Comparison of ENCODE assay signal across 19 cellular contexts in genomic region chr3:52517796-52518722, GRCh38. TPM values are rescaled to one million over a fixed set of nuclear protein-coding genes. Genes with fewer than 3 reads are reported as not detected.
DNase-seq lines count a peak whose midpoint lies in the region; ATAC-seq and TF ChIP-seq lines count a peak whose summit lies in the region.
"Had no signal": no experiment of that assay in that cellular context is flagged by ENCODE, and none has a peak within 500 bp of the region (broad histone marks: within the 10 kb centered on the region; RNA-seq: fewer than 3 reads in every experiment).

No MANE protein-coding gene starts in this region.

- H3K27ac Mint-ChIP-seq in Caco-2 (ENCODE audit: unreplicated experiment), result no peak overlapping the region
- H3K27ac Mint-ChIP-seq: B cell had no signal

- TF ChIP-seq POLR2A in gastrocnemius medialis (IDR thresholded peaks at IDR 0.05), result no peak

- H3K27me3 Mint-ChIP-seq in Caco-2 (ENCODE audit: insufficient read depth, unreplicated experiment), result no peaks in the 10 kb centered on the region
- H3K27me3 Mint-ChIP-seq: B cell had no signal

- H3K9ac ChIP-seq in iPS-18a (ENCODE audit: low read length) (no peak overlapping the region), SK-N-SH (no peak overlapping the region)

- H3K36me3 ChIP-seq in Caco-2 (ENCODE audit: control insufficient read depth, insufficient read depth, low read length) (no peaks in the 10 kb centered on the region), iPS-18a (ENCODE audit: control insufficient read depth, low read depth, low read length) (no peaks in the 10 kb centered on the region), gastrocnemius medialis (no peaks in the 10 kb centered on the region), SK-N-SH (replicated peaks in 1 of 2; ENCODE audit: control insufficient read depth in 1 of 2, insufficient read depth in 2 of 2, low read length in 1 of 2) (no peaks in the 10 kb centered on the region)
- H3K36me3 ChIP-seq: HAP-1, MG63, pancreas had no signal

- ATAC-seq in gastrocnemius medialis (no peak), HG02884 (IDR thresholded peaks at IDR 0.05; ENCODE audit: unreplicated experiment) (no peak)

- H3K79me2 ChIP-seq in SK-N-SH (ENCODE audit: insufficient read depth), result no peaks in the 10 kb centered on the region

- no peaks in the 10 kb centered on the region for H3K27me3 ChIP-seq in Caco-2 (replicated peaks; ENCODE audit: control insufficient read depth, insufficient read depth, low read length)
- H3K27me3 ChIP-seq in iPS-18a (ENCODE audit: control insufficient read depth, insufficient read depth, low read length), result peaks cover 6% of the 10 kb centered on the region
- H3K27me3 ChIP-seq in gastrocnemius medialis, result no peaks in the 10 kb centered on the region
- no peaks in the 10 kb centered on the region for H3K27me3 ChIP-seq in SK-N-SH (ENCODE audit: insufficient read depth)
- H3K27me3 ChIP-seq: MG63, pancreas had no signal

- H3K4me1 ChIP-seq in Caco-2, result no peaks in the 10 kb centered on the region
- no peaks in the 10 kb centered on the region for H3K4me1 ChIP-seq in iPS-18a (ENCODE audit: control insufficient read depth, low read depth, low read length)
- H3K4me1 ChIP-seq in gastrocnemius medialis, result no peaks in the 10 kb centered on the region
- H3K4me1 ChIP-seq in SK-N-SH (ENCODE audit: control insufficient read depth in 1 of 2, insufficient read depth in 2 of 2, low read depth in 1 of 2, low read length in 1 of 2), result peaks cover 0 to 10% of the 10 kb centered on the region in 2 experiments; a peak in 1 of 4 replicates
- H3K4me1 ChIP-seq: HAP-1, pancreas had no signal

- H3K36me3 Mint-ChIP-seq in Caco-2 (ENCODE audit: insufficient read depth, unreplicated experiment), result no peaks in the 10 kb centered on the region

- H2AFZ ChIP-seq in SK-N-SH (ENCODE audit: low read depth), result no peak overlapping the region

- peak overlapping the region; percentile 34 for H3K4me3 ChIP-seq in Caco-2 (ENCODE audit: low read depth, low read length)
- peak overlapping the region; percentile 48 for H3K4me3 ChIP-seq in iPS-18a (ENCODE audit: low read length)
- peak overlapping the region; percentile 31 to 41 (median 39) for H3K4me3 ChIP-seq in gastrocnemius medialis
- no peak overlapping the region for H3K4me3 ChIP-seq in SK-N-SH (ENCODE audit: low read depth in 2 of 2, low read length in 1 of 2)
- H3K4me3 ChIP-seq: HAP-1, MG63 had no signal

- H3K27ac ChIP-seq in RWPE1 (0 out of 2 replicates have a peak overlapping the region, but pooled peaks have one; percentile 21), iPS-18a (ENCODE audit: low read length) (no peak overlapping the region), gastrocnemius medialis (no peak overlapping the region), SK-N-SH (ENCODE audit: low read depth in 2 of 2, low read length in 1 of 2) (no peak overlapping the region)
- H3K27ac ChIP-seq: pancreas had no signal

- H3K9me2 ChIP-seq in SK-N-SH, result no peaks in the 10 kb centered on the region

- H3K9me3 Mint-ChIP-seq in Caco-2 (ENCODE audit: unreplicated experiment), result no peaks in the 10 kb centered on the region

- H3K4me2 ChIP-seq in SK-N-SH, result no peak overlapping the region

- 89% methylated on average over 16 of the region's 25 CpGs for WGBS in SK-N-SH (ENCODE audit: low lambda C conversion rate)

- TF ChIP-seq EP300 in SK-N-SH (IDR thresholded peaks at IDR 0.05; ENCODE audit: borderline replicate concordance in 1 of 2, low read depth in 1 of 2, low read length in 1 of 2), result no peak

- H4K20me1 ChIP-seq in SK-N-SH (ENCODE audit: insufficient read depth), result no peaks in the 10 kb centered on the region

- H3K9me3 ChIP-seq in Caco-2, result no peaks in the 10 kb centered on the region
- H3K9me3 ChIP-seq in iPS-18a (ENCODE audit: control insufficient read depth, low read depth, low read length), result no peaks in the 10 kb centered on the region
- no peaks in the 10 kb centered on the region for H3K9me3 ChIP-seq in gastrocnemius medialis
- no peaks in the 10 kb centered on the region for H3K9me3 ChIP-seq in SK-N-SH
- H3K9me3 ChIP-seq: HAP-1, MG63, pancreas had no signal

- DNase-seq in Caco-2 (peak in 1 of 2 experiments; percentile 23), RWPE1 (ENCODE audit: low spot score) (no peak), gastrocnemius medialis (no peak), inferior parietal cortex (ENCODE audit: extremely low spot score) (no peak), SK-N-SH (no peak)
- DNase-seq: activated CD4-positive, CD25-positive, alpha-beta regulatory T cell treated with anti-CD3 and anti-CD28 coated beads, Interleukin-2, amount 50 U/mL, for 72 hours; activated effector memory CD4-positive, alpha-beta T cell treated with Interleukin-2 at 50 U/mL for 16 hours; amniotic stem cell; MG63; NCI-H2029; NCI-H510A treated with DMSO at 0.1 percent for 48 hours had no signal

- H3K4me1 Mint-ChIP-seq in Caco-2 (ENCODE audit: low read depth, unreplicated experiment), result no peaks in the 10 kb centered on the region
- H3K4me1 Mint-ChIP-seq: B cell had no signal

- in situ Hi-C loops in gastrocnemius medialis (cut with MboI; ENCODE audit: low sequenced_read_pairs in 4 of 4), result no loop called here

- no TSS peak for BruUV-seq in Caco-2 (replicated peaks; lab: Mats Ljungman, UMichigan)

- no peak for TF ChIP-seq CTCF in Caco-2 (IDR thresholded peaks at IDR 0.05; ENCODE audit: insufficient read depth in 1 of 2, low read depth in 1 of 2, low read length in 1 of 2, severe bottlenecking in 1 of 2, unreplicated experiment in 1 of 2)
- TF ChIP-seq CTCF in RWPE1 (conservative IDR thresholded peaks at IDR 0.05; ENCODE audit: low read depth), result no peak
- TF ChIP-seq CTCF in gastrocnemius medialis (IDR thresholded peaks at IDR 0.05 in 4 of 5, conservative IDR thresholded peaks at IDR 0.05 in 1 of 5), result no peak
- no peak for TF ChIP-seq CTCF in SK-N-SH (IDR thresholded peaks at IDR 0.05)

- POLR2A ChIA-PET in Caco-2 (lab: Charles Lee) (interaction anchor here (0.6 kb wide), 1 partner anchor 18 kb away, joined by 4 read pairs; the partner anchor contains the start of gene UQCC5), RWPE1 (lab: Yijun Ruan, JAX; ENCODE audit: low non-redundant PET) (no interaction called here), SK-N-SH (lab: Yijun Ruan, JAX) (interaction anchor here (0.8 kb wide), 1 partner anchor 9 kb away, joined by 3 read pairs; no protein-coding TSS in a partner anchor)

- intact Hi-C loops in Caco-2 (cut with micrococcal nuclease; ENCODE audit: unreplicated experiment), result no loop called here
- intact Hi-C loops in gastrocnemius medialis (cut with DNase I; ENCODE audit: low total_unique reads), result no loop called here

- H3K4me3 Mint-ChIP-seq in Caco-2 (ENCODE audit: unreplicated experiment), result peak overlapping the region; percentile 58
- H3K4me3 Mint-ChIP-seq: B cell had no signal

- H3F3A ChIP-seq in SK-N-SH (replicated peaks; ENCODE audit: insufficient read depth), result no peaks in the 10 kb centered on the region

- TF ChIP-seq RAD21 in SK-N-SH (IDR thresholded peaks at IDR 0.05; ENCODE audit: low read length), result no peak

- CTCF ChIA-PET in Caco-2 (lab: Charles Lee), result interaction anchor here (0.5 to 1.1 kb wide), 5 partner anchors 18 to 598 kb away, joined by 3 to 6 read pairs (median 3); partner anchors contain the start of gene UQCC5
- CTCF ChIA-PET in RWPE1 (lab: Yijun Ruan, JAX), result no interaction called here
- CTCF ChIA-PET in SK-N-SH (lab: Yijun Ruan, JAX), result interaction anchor here (0.8 to 1.6 kb wide), 5 partner anchors 14 to 71 kb away, joined by 3 to 4 read pairs (median 3); no protein-coding TSS in a partner anchor

TF ChIP-seq in SK-N-SH, 30 proteins besides CTCF, POLR2A, EP300 and RAD21 (continues in another document):
- TF ChIP-seq MEF2A (IDR thresholded peaks at IDR 0.05; ENCODE audit: borderline replicate concordance, low read depth) (no peak), GABPA (IDR thresholded peaks at IDR 0.05; ENCODE audit: low read depth) (no peak), FOXJ3 (CRISPR knock-in tag; IDR thresholded peaks at IDR 0.05) (no peak), USF2 (IDR thresholded peaks at IDR 0.05; ENCODE audit: borderline replicate concordance, low read depth, low read length) (no peak), TAF1 (IDR thresholded peaks at IDR 0.05; ENCODE audit: borderline replicate concordance, low read depth, low read length) (no peak), TEAD4 (IDR thresholded peaks at IDR 0.05; ENCODE audit: borderline replicate concordance, insufficient read depth) (no peak)

RNA-seq across cellular contexts. Expression of gene NT5DC2, which starts 15.6 kb away (rescaled TPM):
- total RNA-seq in Caco-2 (2022), result 212 and 214 TPM in 2 replicates
- total RNA-seq in gastrocnemius medialis, result 10 to 100 TPM in 1 of 4 donors, 1 to 10 TPM in 3; 4.4 to 14.7 (median 8.1) TPM
- 93.9 and 113 TPM in 2 replicates for polyA plus RNA-seq in SK-N-SH (2012; rRNA removed)
- polyA plus RNA-seq in SK-N-SH (2012; cell fraction: cytosol; rRNA removed), result 67.9 and 104 TPM in 2 replicates
- 140 and 176 TPM in 2 replicates for polyA plus RNA-seq in SK-N-SH (2012; cell fraction: nucleus; rRNA removed)

RNA-seq across cellular contexts. Expression of gene UQCC5, which starts 18.3 kb away (rescaled TPM):
- total RNA-seq in Caco-2 (2022), result 35.0 and 38.6 TPM in 2 replicates
- total RNA-seq in gastrocnemius medialis, result 10 to 100 TPM in 1 of 4 donors, 1 to 10 TPM in 1, under 1 TPM in 2; 0.31 to 26.1 (median 0.87) TPM
- 43.8 and 124 TPM in 2 replicates for polyA plus RNA-seq in SK-N-SH (2012; rRNA removed)
- 66.8 and 89.4 TPM in 2 replicates for polyA plus RNA-seq in SK-N-SH (2012; cell fraction: cytosol; rRNA removed)
- 25.8 and 41.7 TPM in 2 replicates for polyA plus RNA-seq in SK-N-SH (2012; cell fraction: nucleus; rRNA removed)

RNA-seq across cellular contexts. Expression of gene STAB1, which starts 22.9 kb away (rescaled TPM):
- total RNA-seq in Caco-2 (2022), result 0.39 and 0.63 TPM in 2 replicates
- 10 to 100 TPM; 10.3 to 27.2 (median 23.3) TPM for total RNA-seq in gastrocnemius medialis
- 0.03 and 0.05 TPM in 2 replicates for polyA plus RNA-seq in SK-N-SH (2012; rRNA removed)
- 0.01 TPM in 2 replicates for polyA plus RNA-seq in SK-N-SH (2012; cell fraction: cytosol; rRNA removed)
- polyA plus RNA-seq in SK-N-SH (2012; cell fraction: nucleus; rRNA removed), result 0.12 and 0.32 TPM in 2 replicates
- total RNA-seq: chondrocyte, OCI-LY7, SK-MEL-5 had no signal

Comparison
In these comparisons a context has a peak if more than half of its experiments do, and no peak if none do; other contexts are left out.
1. H3K4me3 ChIP-seq: peak in Caco-2 (single experiment), iPS-18a (single experiment) and gastrocnemius medialis (4 of 4); none in SK-N-SH (0 of 2).
2. RNA of gene NT5DC2, which starts 15.6 kb away (total RNA-seq): 212 to 214 TPM in Caco-2; 4.4 to 14.7 TPM in gastrocnemius medialis; every median in the first group is over 10 times any median in the second.